In genomic region chr19:51926426-51926783, GRCh38 we compare ENCODE assay signal across 1 cellular context.
TF ChIP-seq lines count a peak whose summit lies in the region.

No MANE protein-coding gene starts in this region.

TF ChIP-seq in H1, 55 proteins besides CTCF, POLR2A, EP300 and RAD21 (continued from another document):
- TF ChIP-seq BRCA1 (IDR thresholded peaks at IDR 0.05; ENCODE audit: low read depth, low read length) (no peak), CBX8 (IDR thresholded peaks at IDR 0.05; ENCODE audit: borderline replicate concordance, low read depth, low read length) (no peak), EGR1 (IDR thresholded peaks at IDR 0.05; ENCODE audit: borderline replicate concordance, low read depth, low read length) (no peak), EZH2 (IDR thresholded peaks at IDR 0.05; ENCODE audit: low read depth, low read length, severe bottlenecking) (no peak), GTF2F1 (IDR thresholded peaks at IDR 0.05; ENCODE audit: borderline replicate concordance, low read depth, low read length) (no peak), NRF1 (IDR thresholded peaks at IDR 0.05; ENCODE audit: low read depth, low read length) (no peak), TBP (IDR thresholded peaks at IDR 0.05; ENCODE audit: low read depth, low read length) (no peak; the same call in 1 of the 2 replicates), KDM4A (IDR thresholded peaks at IDR 0.05; ENCODE audit: low read depth, low read length, severe bottlenecking) (no peak), RNF2 (IDR thresholded peaks at IDR 0.05; ENCODE audit: borderline replicate concordance, low read depth, low read length, missing control alignments, poor library complexity, severe bottlenecking) (no peak), BACH1 (IDR thresholded peaks at IDR 0.05; ENCODE audit: low read length) (no peak), NANOG (IDR thresholded peaks at IDR 0.05; ENCODE audit: insufficient read depth, low read depth, low read length, poor library complexity, severe bottlenecking) (no peak), ATF2 (IDR thresholded peaks at IDR 0.05; ENCODE audit: low read length) (no peak), YY1 (IDR thresholded peaks at IDR 0.05; ENCODE audit: low read depth, low read length) (no peak), CTBP2 (IDR thresholded peaks at IDR 0.05; ENCODE audit: borderline replicate concordance, insufficient read depth, insufficient read length, low read length) (no peak), KDM1A (IDR thresholded peaks at IDR 0.05; ENCODE audit: borderline replicate concordance, low read length) (no peak), ZNF274 (IDR thresholded peaks at IDR 0.05; ENCODE audit: borderline replicate concordance, extremely low read depth, low read length) (no peak), HDAC2 (IDR thresholded peaks at IDR 0.05; ENCODE audit: borderline replicate concordance in 1 of 2, low read depth in 2 of 2, low read length in 2 of 2) (no peak)
